ENCODE assay signal across 12 cellular contexts in the genomic region with DNA sequence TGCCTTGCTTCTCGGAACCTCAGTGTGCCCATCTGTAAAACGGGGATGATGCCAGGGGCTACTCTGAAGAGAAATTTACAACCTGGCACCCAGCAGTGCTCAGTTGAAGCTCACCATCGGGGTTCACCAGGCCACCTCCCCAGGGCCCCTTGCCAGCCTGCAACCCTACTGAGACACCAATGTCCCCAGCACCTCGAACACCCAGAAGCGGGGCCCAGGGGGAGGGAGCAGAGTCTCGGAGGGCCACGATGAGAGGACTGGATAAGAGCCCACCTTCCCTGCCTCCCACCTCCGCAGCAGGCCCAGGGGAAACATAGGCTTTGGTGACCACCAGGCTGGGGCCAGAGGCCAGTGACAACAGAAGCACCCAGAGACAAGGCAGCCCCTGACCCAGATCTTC. TPM values are rescaled to one million over a fixed set of nuclear protein-coding genes. Genes with fewer than 3 reads are reported as not detected.
DNase-seq lines count a peak whose midpoint lies in the region; ATAC-seq, FAIRE-seq and TF ChIP-seq lines count a peak whose summit lies in the region.
"Had no signal": no experiment of that assay in that cellular context is flagged by ENCODE, and none has a peak within 500 bp of the region (broad histone marks: within the 10 kb centered on the region; RNA-seq: fewer than 3 reads in every experiment).

No MANE protein-coding gene starts in this region.

- no peak overlapping the region for H3K18ac ChIP-seq in H9 (ENCODE audit: insufficient read length, low read depth, low read length)

- no peak overlapping the region for H2BK15ac ChIP-seq in H9 (ENCODE audit: low read depth, low read length)

- no peak overlapping the region for H4K5ac ChIP-seq in H9 (ENCODE audit: insufficient read length, low read depth, low read length)

- TF ChIP-seq POLR2A in uterus (IDR thresholded peaks at IDR 0.05): no peak

- H3K27ac ChIP-seq in CD4-positive, alpha-beta T cell (ENCODE audit: low read depth, low read length): no peak overlapping the region
- H3K27ac ChIP-seq in H9 (ENCODE audit: insufficient read length, low read depth, low read length) (no peak overlapping the region), astrocyte (ENCODE audit: low read depth, low read length) (peak overlapping the region; percentile 66), osteoblast (ENCODE audit: low read depth, low read length) (peak overlapping the region; percentile 93), uterus (no peak overlapping the region)

- CTCF ChIA-PET in CD4-positive, alpha-beta T cell (lab: Charles Lee): no interaction called here

- H2AFZ ChIP-seq in H9 (ENCODE audit: low read length): no peak overlapping the region
- H2AFZ ChIP-seq in astrocyte (ENCODE audit: low read depth, low read length): no peak overlapping the region
- H2AFZ ChIP-seq in osteoblast (ENCODE audit: low read length): no peak overlapping the region

- intact Hi-C loops in CD4-positive, alpha-beta T cell (cut with DNase I, micrococcal nuclease): loop anchor here in 1 of 2 experiments (10.0 kb wide), 1 partner anchor 150 kb away; no protein-coding TSS in a partner anchor
- intact Hi-C loops in uterus (cut with DNase I; ENCODE audit: low total_unique reads): no loop called here

- H3T11ph ChIP-seq in H9 (ENCODE audit: low read length): no peak overlapping the region

- H3K4me2 ChIP-seq in H9 (ENCODE audit: insufficient read depth, insufficient read length, low read length) (no peak overlapping the region), astrocyte (ENCODE audit: low read length) (peak overlapping the region; percentile 60), osteoblast (ENCODE audit: insufficient read depth, low read length) (peak overlapping the region; percentile 86)

- H3K27me3 ChIP-seq in CD4-positive, alpha-beta T cell (ENCODE audit: control insufficient read depth, insufficient read depth, low read length): no peaks in the 10 kb centered on the region
- H3K27me3 ChIP-seq in H9 (ENCODE audit: insufficient read depth, low read length) (no peaks in the 10 kb centered on the region), astrocyte (ENCODE audit: insufficient read depth, low read length) (no peaks in the 10 kb centered on the region), osteoblast (ENCODE audit: insufficient read depth, low read length) (no peaks in the 10 kb centered on the region), uterus (no peaks in the 10 kb centered on the region)

- H3K36me3 Mint-ChIP-seq in CD4-positive, alpha-beta T cell (ENCODE audit: low read depth): no peaks in the 10 kb centered on the region
- H3K36me3 Mint-ChIP-seq in H9 (ENCODE audit: insufficient read depth in 1 of 3, low read depth in 3 of 3): peaks cover 5 to 10% (median 8%) of the 10 kb centered on the region in 3 experiments; a peak in 6 of 7 replicates
- peaks cover 5% of the 10 kb centered on the region for H3K36me3 Mint-ChIP-seq in astrocyte (ENCODE audit: low read depth, unreplicated experiment)

- H3K14ac ChIP-seq in H9 (ENCODE audit: insufficient read depth, low read length): no peak overlapping the region

- no peak overlapping the region for H2AK5ac ChIP-seq in H9 (ENCODE audit: insufficient read length, low read length)

- H3K27ac Mint-ChIP-seq in CD4-positive, alpha-beta T cell: peak overlapping the region; percentile 44
- H3K27ac Mint-ChIP-seq in H9 (peak overlapping the region in 2 of 3 experiments; percentile 11 to 53; a peak in 2 of 7 replicates), astrocyte (ENCODE audit: unreplicated experiment) (peak overlapping the region; percentile 75)

- H3K4me3 Mint-ChIP-seq in CD4-positive, alpha-beta T cell: no peak overlapping the region
- H3K4me3 Mint-ChIP-seq in H9 (no peak overlapping the region), astrocyte (ENCODE audit: unreplicated experiment) (no peak overlapping the region)

- H3K36me3 ChIP-seq in astrocyte (ENCODE audit: insufficient read depth, low read length) (no peaks in the 10 kb centered on the region), osteoblast (ENCODE audit: insufficient read depth, low read length) (no peaks in the 10 kb centered on the region), uterus (no peaks in the 10 kb centered on the region)

- H4K91ac ChIP-seq in H9 (ENCODE audit: insufficient read length, low read depth, low read length): no peak overlapping the region

- no peak for DNase-seq in CD4-positive, alpha-beta T cell
- DNase-seq in H9: no peak
- no peak for DNase-seq in astrocyte (ENCODE audit: low read depth)
- DNase-seq in osteoblast (ENCODE audit: insufficient read length, low spot score, missing footprints): peak; percentile 78
- DNase-seq in stimulated activated CD4-positive, alpha-beta T cell treated with anti-CD3 and anti-CD28 coated beads, Interleukin-4, amount 100 ng/mL, for 4 hours: no peak
- no peak for DNase-seq in uterus
- DNase-seq: COR-L47, NCI-H1092 treated with DMSO at 0.1 percent for 48 hours, NCI-H526 treated with DMSO at 0.1 percent for 48 hours, SIG-M5 had no signal

- no peaks in the 10 kb centered on the region for H4K20me1 ChIP-seq in H9 (ENCODE audit: control insufficient read depth, insufficient read depth, insufficient read length)
- peaks cover 84% of the 10 kb centered on the region for H4K20me1 ChIP-seq in astrocyte (ENCODE audit: insufficient read depth, low read length)
- peaks cover 64% of the 10 kb centered on the region for H4K20me1 ChIP-seq in osteoblast (ENCODE audit: insufficient read depth, low read length)

- TF ChIP-seq CTCF in CD4-positive, alpha-beta T cell (IDR thresholded peaks at IDR 0.05): no peak
- TF ChIP-seq CTCF in H9 (conservative IDR thresholded peaks at IDR 0.05) (no peak), astrocyte (IDR thresholded peaks at IDR 0.05; ENCODE audit: insufficient read depth, low read depth, low read length) (no peak), osteoblast (IDR thresholded peaks at IDR 0.05; ENCODE audit: extremely low read depth, low read depth, low read length) (no peak), uterus (IDR thresholded peaks at IDR 0.05) (no peak)

- no CpG with 5 or more reads among the region's 8 CpGs for WGBS in H9 (ENCODE audit: extremely low coverage, insufficient read length, low lambda C conversion rate)

- no peak for ATAC-seq in CD4-positive, alpha-beta T cell (ENCODE audit: poor library complexity)
- no peak for ATAC-seq in GM21717 (IDR thresholded peaks at IDR 0.05; ENCODE audit: unreplicated experiment)

- H3K79me2 ChIP-seq in H9 (ENCODE audit: insufficient read depth, low read length) (peaks cover 65% of the 10 kb centered on the region), astrocyte (ENCODE audit: insufficient read depth, low read length) (peaks cover 85% of the 10 kb centered on the region), osteoblast (ENCODE audit: insufficient read depth, low read length) (peaks cover 84% of the 10 kb centered on the region)

- H3K4me3 ChIP-seq in astrocyte (ENCODE audit: insufficient read depth, low read depth, low read length) (no peak overlapping the region), osteoblast (ENCODE audit: insufficient read depth, low read length) (peak overlapping the region; percentile 25), uterus (no peak overlapping the region)

- no peaks in the 10 kb centered on the region for H3K9me3 Mint-ChIP-seq in CD4-positive, alpha-beta T cell
- H3K9me3 Mint-ChIP-seq in H9: no peaks in the 10 kb centered on the region
- no peaks in the 10 kb centered on the region for H3K9me3 Mint-ChIP-seq in astrocyte (ENCODE audit: unreplicated experiment)

- H3K4ac ChIP-seq in H9 (ENCODE audit: low read depth, low read length): no peak overlapping the region

- no peak overlapping the region for H2BK120ac ChIP-seq in H9 (ENCODE audit: low read depth, low read length, poor library complexity, severe bottlenecking)

- POLR2A ChIA-PET in CD4-positive, alpha-beta T cell (lab: Charles Lee): no interaction called here

- no peaks in the 10 kb centered on the region for H3K9me3 ChIP-seq in CD4-positive, alpha-beta T cell (ENCODE audit: control insufficient read depth, low read length)
- H3K9me3 ChIP-seq in H9 (ENCODE audit: control insufficient read depth, low read depth, low read length) (no peaks in the 10 kb centered on the region), astrocyte (ENCODE audit: insufficient read depth, low read depth, low read length) (no peaks in the 10 kb centered on the region), osteoblast (ENCODE audit: low read depth, low read length) (no peaks in the 10 kb centered on the region), uterus (no peaks in the 10 kb centered on the region)

- H3K4me1 Mint-ChIP-seq in CD4-positive, alpha-beta T cell (ENCODE audit: low read depth): peaks cover 59% of the 10 kb centered on the region
- H3K4me1 Mint-ChIP-seq in H9 (peaks cover 34 to 46% of the 10 kb centered on the region in 2 experiments), astrocyte (ENCODE audit: low read depth, unreplicated experiment) (peaks cover 51% of the 10 kb centered on the region)

- no peak overlapping the region for H4K8ac ChIP-seq in H9 (replicated peaks; ENCODE audit: insufficient read length, low read depth, low read length)

- H3K4me1 ChIP-seq in H9 (ENCODE audit: insufficient read depth, low read length) (no peaks in the 10 kb centered on the region; the same call in 1 of the 2 replicates), astrocyte (ENCODE audit: insufficient read depth, low read length) (peaks cover 50% of the 10 kb centered on the region), osteoblast (ENCODE audit: insufficient read depth, low read length) (peaks cover 35% of the 10 kb centered on the region), uterus (peaks cover 0 to 41% of the 10 kb centered on the region in 2 donors)

- H3K79me1 ChIP-seq in H9 (ENCODE audit: insufficient read depth, low read depth, low read length, poor library complexity, severe bottlenecking): no peaks in the 10 kb centered on the region

- no peak overlapping the region for H3K23ac ChIP-seq in H9 (ENCODE audit: insufficient read length, low read depth, low read length)

- H3K27me3 Mint-ChIP-seq in CD4-positive, alpha-beta T cell: no peaks in the 10 kb centered on the region
- no peaks in the 10 kb centered on the region for H3K27me3 Mint-ChIP-seq in H9 (ENCODE audit: low read depth)
- H3K27me3 Mint-ChIP-seq in astrocyte (ENCODE audit: low read depth, unreplicated experiment): no peaks in the 10 kb centered on the region

- H3K56ac ChIP-seq in H9 (ENCODE audit: insufficient read length, low read depth, low read length): no peak overlapping the region

- no peaks in the 10 kb centered on the region for H3K23me2 ChIP-seq in H9 (ENCODE audit: insufficient read length, low read depth, low read length, poor library complexity, severe bottlenecking)

- FAIRE-seq in astrocyte (lab: Jason Lieb, UNC): no peak
- FAIRE-seq: bronchial epithelial cell had no signal

- no peak overlapping the region for H2BK12ac ChIP-seq in H9 (ENCODE audit: insufficient read length, low read depth, low read length)

- H2BK5ac ChIP-seq in H9 (ENCODE audit: insufficient read length, low read length): no peak overlapping the region

- H2BK20ac ChIP-seq in H9 (ENCODE audit: low read depth, low read length, poor library complexity, severe bottlenecking): no peak overlapping the region

- H3K9ac ChIP-seq in H9 (ENCODE audit: extremely low read depth, insufficient read length, low read length) (no peak overlapping the region), astrocyte (ENCODE audit: low read length) (peak overlapping the region; percentile 72)

RNA-seq across cellular contexts. Expression of a gene that starts 22.4 kb away (rescaled TPM):
- total RNA-seq in CD4-positive, alpha-beta T cell: 100 to 1,000 TPM; 133 to 140 TPM
- total RNA-seq in H9 (2021): 220 and 226 TPM in 2 replicates
- 425 and 489 TPM in 2 replicates for total RNA-seq in astrocyte
- 45.2 and 47.1 TPM in 2 replicates for total RNA-seq in osteoblast
- 100 to 1,000 TPM in 2 of 4 donors, 10 to 100 TPM in 2; 65.1 to 436 (median 102) TPM for total RNA-seq in uterus

Comparison
In these comparisons a context has a peak if more than half of its experiments do, and no peak if none do; other contexts are left out.
1. H3K27ac ChIP-seq: peak in astrocyte (single experiment) and osteoblast (single experiment); none in CD4-positive, alpha-beta T cell (single experiment), H9 (single experiment) and uterus (0 of 2).
2. Peak in every context shown above with its lines, with median percentiles within 50 percentile points of each other: H3K27ac Mint-ChIP-seq.